8 cellular contexts compared by ENCODE assay signal in the genomic region with DNA sequence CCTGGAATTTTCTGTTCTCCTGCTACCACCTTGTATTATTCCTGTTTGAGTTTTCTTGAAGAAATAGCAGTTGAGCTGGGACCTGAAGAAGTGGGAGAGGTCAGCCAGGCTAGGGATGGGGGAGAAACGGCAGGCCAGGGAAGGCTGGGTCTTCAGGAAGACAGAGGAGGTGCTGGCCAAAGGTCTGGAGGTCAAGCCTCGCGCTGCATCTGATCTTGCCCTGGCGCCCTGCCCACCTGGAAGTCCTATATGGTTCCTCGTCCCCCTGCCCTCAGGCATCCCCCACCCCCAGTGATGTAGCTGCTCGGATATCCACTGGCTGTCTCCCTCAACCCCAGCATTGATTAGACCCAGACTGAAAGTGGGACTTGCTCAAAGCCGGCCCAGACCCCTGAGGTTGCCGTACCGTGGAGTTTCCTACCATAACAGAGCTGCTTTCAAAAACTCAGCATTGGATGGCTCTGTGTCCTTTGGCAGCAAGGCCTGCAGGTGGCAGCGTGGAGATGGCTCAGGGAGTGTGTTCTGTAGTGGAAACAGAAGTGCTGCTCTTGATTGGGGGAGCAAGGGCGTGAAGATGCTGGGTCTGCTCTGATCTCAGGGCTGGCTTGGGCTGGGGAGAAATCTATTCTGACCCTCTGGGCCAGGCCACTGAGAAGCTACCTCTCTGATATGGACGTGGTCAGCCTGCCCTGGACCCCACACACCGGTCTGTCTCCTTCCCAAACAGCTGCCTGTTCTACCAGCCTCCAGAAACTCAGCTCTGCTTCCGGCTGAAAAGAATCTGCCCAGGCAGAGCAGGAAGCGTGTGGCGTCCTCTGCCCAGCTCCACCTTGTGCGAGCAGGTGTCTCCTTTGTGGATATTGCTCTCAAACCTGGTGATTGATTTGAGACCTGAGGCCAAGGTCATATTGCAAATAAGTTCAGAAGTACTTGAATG.
DNase-seq lines count a peak whose midpoint lies in the region; ATAC-seq and TF ChIP-seq lines count a peak whose summit lies in the region.

No MANE protein-coding gene starts in this region.

- no peak overlapping the region for H3K4me2 ChIP-seq in osteoblast (ENCODE audit: insufficient read depth, low read length)

- H3K27ac Mint-ChIP-seq in activated T-helper 17 cell treated with anti-CD3 and anti-CD28 coated beads, Interleukin-2, amount 50 U/mL, for 72 hours, result peak overlapping the region; percentile 36

- H3K4me3 ChIP-seq in AG04450 (ENCODE audit: low read depth, low read length) (no peak overlapping the region), osteoblast (ENCODE audit: insufficient read depth, low read length) (no peak overlapping the region)

- H3K27me3 Mint-ChIP-seq in activated T-helper 17 cell treated with anti-CD3 and anti-CD28 coated beads, Interleukin-2, amount 50 U/mL, for 72 hours, result no peaks in the 10 kb centered on the region

- H3K36me3 Mint-ChIP-seq in activated T-helper 17 cell treated with anti-CD3 and anti-CD28 coated beads, Interleukin-2, amount 50 U/mL, for 72 hours (ENCODE audit: low read depth), result peaks cover 19% of the 10 kb centered on the region

- POLR2A ChIA-PET in AG04450 (lab: Yijun Ruan, JAX), result no interaction called here

- no peaks in the 10 kb centered on the region for H3K27me3 ChIP-seq in AG04450 (ENCODE audit: control insufficient read depth, insufficient read depth, low read length)
- peaks cover 3% of the 10 kb centered on the region for H3K27me3 ChIP-seq in foreskin keratinocyte
- H3K27me3 ChIP-seq in osteoblast (ENCODE audit: insufficient read depth, low read length), result no peaks in the 10 kb centered on the region

- TF ChIP-seq CTCF in AG04450 (IDR thresholded peaks at IDR 0.05; ENCODE audit: low read depth, low read length) (peak; percentile 74), foreskin keratinocyte (conservative IDR thresholded peaks at IDR 0.05) (peak; percentile 73), osteoblast (IDR thresholded peaks at IDR 0.05; ENCODE audit: extremely low read depth, low read depth, low read length) (peak; percentile 75)

- DNase-seq in AG04450 (ENCODE audit: low read depth, low spot score) (no peak), HuH-7 (ENCODE audit: low spot score) (peak; percentile 71), NOMO-1 treated with DMSO at 0.1 percent for 48 hours (lab: John Stamatoyannopoulos, UW; ENCODE audit: unreplicated experiment) (peak; percentile 28), foreskin keratinocyte (peak in 1 of 2 donors; percentile 51), osteoblast (ENCODE audit: insufficient read length, low spot score, missing footprints) (peak; percentile 90)

- no peak overlapping the region for H3K4me3 Mint-ChIP-seq in activated T-helper 17 cell treated with anti-CD3 and anti-CD28 coated beads, Interleukin-2, amount 50 U/mL, for 72 hours

- no peaks in the 10 kb centered on the region for H3K4me1 Mint-ChIP-seq in activated T-helper 17 cell treated with anti-CD3 and anti-CD28 coated beads, Interleukin-2, amount 50 U/mL, for 72 hours

- no peaks in the 10 kb centered on the region for H3K36me3 ChIP-seq in osteoblast (ENCODE audit: insufficient read depth, low read length)

- no peaks in the 10 kb centered on the region for H3K79me2 ChIP-seq in osteoblast (ENCODE audit: insufficient read depth, low read length)

- H3K4me1 ChIP-seq in foreskin keratinocyte, result no peaks in the 10 kb centered on the region
- peaks cover 17% of the 10 kb centered on the region for H3K4me1 ChIP-seq in osteoblast (ENCODE audit: insufficient read depth, low read length)

- peaks cover 39% of the 10 kb centered on the region for H4K20me1 ChIP-seq in osteoblast (ENCODE audit: insufficient read depth, low read length)

- H3K9me3 Mint-ChIP-seq in activated T-helper 17 cell treated with anti-CD3 and anti-CD28 coated beads, Interleukin-2, amount 50 U/mL, for 72 hours, result no peaks in the 10 kb centered on the region

- CTCF ChIA-PET in AG04450 (lab: Charles Lee), result interaction anchor here (0.6 to 1.9 kb wide), 8 partner anchors 9 to 247 kb away, joined by 3 to 6 read pairs (median 4); no protein-coding TSS in a partner anchor

- no peak overlapping the region for H2AFZ ChIP-seq in osteoblast (ENCODE audit: low read length)

- no peaks in the 10 kb centered on the region for H3K9me3 ChIP-seq in AG04450 (ENCODE audit: control insufficient read depth, insufficient read depth, low read length)
- H3K9me3 ChIP-seq in osteoblast (ENCODE audit: low read depth, low read length), result no peaks in the 10 kb centered on the region

- no peak overlapping the region for H3K27ac ChIP-seq in AG04450 (ENCODE audit: low read depth, low read length)
- no peak overlapping the region for H3K27ac ChIP-seq in foreskin keratinocyte
- H3K27ac ChIP-seq in osteoblast (ENCODE audit: low read depth, low read length), result no peak overlapping the region

- ATAC-seq in GM18511 (IDR thresholded peaks at IDR 0.05; ENCODE audit: unreplicated experiment), result peak; percentile 91
- ATAC-seq in activated T-helper 17 cell treated with anti-CD3 and anti-CD28 coated beads, Interleukin-2, amount 50 U/mL, for 72 hours (replicated peaks), result peak; percentile 52
- ATAC-seq in foreskin keratinocyte, result peak; percentile 91
- no peak for ATAC-seq in HG03097 (IDR thresholded peaks at IDR 0.05; ENCODE audit: low FRiP score, unreplicated experiment)
